In genomic region chr15:89196241-89196640, GRCh38 we compare ENCODE assay signal across 1 cellular context.
TF ChIP-seq lines count a peak whose summit lies in the region.

No MANE protein-coding gene starts in this region.

TF ChIP-seq in GM23338, 12 proteins besides CTCF, POLR2A, EP300 and RAD21 (continued from another document):
- TF ChIP-seq ZNF462 (CRISPR knock-in tag; IDR thresholded peaks at IDR 0.05) (no peak), EZH2phosphoT487 (IDR thresholded peaks at IDR 0.05; ENCODE audit: unreplicated experiment) (no peak), ZNF114 (CRISPR knock-in tag; IDR thresholded peaks at IDR 0.05) (no peak), ETS1 (IDR thresholded peaks at IDR 0.05) (no peak), NANOG (IDR thresholded peaks at IDR 0.05; ENCODE audit: borderline replicate concordance) (no peak)
